Comparison of ENCODE assay signal across 17 cellular contexts in genomic region chr9:123394291-123395235, GRCh38. TPM values are rescaled to one million over a fixed set of nuclear protein-coding genes. Genes with fewer than 3 reads are reported as not detected.
"Had no signal": no experiment of that assay in that cellular context is flagged by ENCODE, and none has a peak within 500 bp of the region (broad histone marks: within the 10 kb centered on the region; RNA-seq: fewer than 3 reads in every experiment).

No MANE protein-coding gene starts in this region.

- DNase-seq: activated CD4-positive, alpha-beta T cell treated with anti-CD3 and anti-CD28 coated beads, Interleukin-2, amount 50 U/mL, for 4 hours; activated gamma-delta T cell; amniotic stem cell; dorsolateral prefrontal cortex; foreskin melanocyte; kidney; stimulated activated CD4-positive, alpha-beta T cell treated with anti-CD3 and anti-CD28 coated beads, Interleukin-2, amount 100 ng/mL, for 48 hours; uterus had no signal

- H3K36me3 ChIP-seq: cardiac muscle cell, prostate gland, right atrium auricular region, uterus had no signal

- H3K9me3 ChIP-seq: prostate gland, right atrium auricular region, tibial nerve, uterus had no signal

- H3K27ac ChIP-seq: cardiac muscle cell, prostate gland, right atrium auricular region, tibial nerve, uterus had no signal

- H3K9me3 Mint-ChIP-seq: T-helper 2 cell treated with Interferon-gamma antibody and Interleukin-4, amounts not matched to agents 5 μg/mL and 100 μg/mL, for 36 hours had no signal

- H3K4me3 Mint-ChIP-seq: activated naive CD8-positive, alpha-beta T cell; T-helper 2 cell treated with Interferon-gamma antibody and Interleukin-4, amounts not matched to agents 5 μg/mL and 100 μg/mL, for 36 hours had no signal

- H3K27me3 Mint-ChIP-seq: activated naive CD8-positive, alpha-beta T cell had no signal

- H3K27me3 ChIP-seq: cardiac muscle cell, dorsolateral prefrontal cortex, right atrium auricular region, tibial nerve, uterus had no signal

- H3K27ac Mint-ChIP-seq: activated naive CD8-positive, alpha-beta T cell; T-helper 2 cell treated with Interferon-gamma antibody and Interleukin-4, amounts not matched to agents 5 μg/mL and 100 μg/mL, for 36 hours had no signal

- H3K4me3 ChIP-seq: cardiac muscle cell, dorsolateral prefrontal cortex, lung, prostate gland, right atrium auricular region, tibial nerve, uterus had no signal

- H3K4me1 ChIP-seq: prostate gland, right atrium auricular region, tibial nerve, uterus had no signal

RNA-seq across cellular contexts. Expression of gene CRB2, which starts 38.6 kb away (rescaled TPM):
- total RNA-seq: activated CD8-positive, alpha-beta memory T cell treated with anti-CD3 and anti-CD28 coated beads for 36 hours; left lobe of liver had no signal
